8 cellular contexts compared by ENCODE assay signal in genomic region chr11:69000831-69001245, GRCh38. TPM values are rescaled to one million over a fixed set of nuclear protein-coding genes. Genes with fewer than 3 reads are reported as not detected.
DNase-seq lines count a peak whose midpoint lies in the region; ATAC-seq, FAIRE-seq and TF ChIP-seq lines count a peak whose summit lies in the region.

No MANE protein-coding gene starts in this region.

- no peaks in the 10 kb centered on the region for H3K79me2 ChIP-seq in H1 (ENCODE audit: control insufficient read depth in 1 of 2, insufficient read depth in 2 of 2, low read length in 2 of 2)

- H2BK12ac ChIP-seq in H1 (ENCODE audit: low read depth, low read length), result no peak overlapping the region

- no peak overlapping the region for H2BK5ac ChIP-seq in H1 (ENCODE audit: low read depth, low read length)

- TF ChIP-seq POLR2A in H1 (IDR thresholded peaks at IDR 0.05; ENCODE audit: control extremely low read depth in 1 of 2, low read depth in 2 of 2, low read length in 2 of 2), result no peak

- intact Hi-C loops in activated T-helper 1 cell treated with anti-CD3 and anti-CD28 coated beads, Interleukin-12 subunit alpha, Interleukin-12 subunit beta, Interleukin-2, Interleukin-4 antibody, amounts not matched to agents 30 ng/mL and 10 ng/mL and 1 ng/mL, durations not matched to agents 14 hours and 24 hours and 36 hours (cut with micrococcal nuclease), result no loop called here

- H3K27ac ChIP-seq in H1 (ENCODE audit: low read depth, low read length), result no peak overlapping the region
- H3K27ac ChIP-seq in muscle layer of duodenum (ENCODE audit: low read length), result peak overlapping the region; percentile 45

- H3K18ac ChIP-seq in H1 (ENCODE audit: extremely low read depth, low read length), result no peak overlapping the region

- H3K9me3 Mint-ChIP-seq in activated CD8-positive, alpha-beta memory T cell treated with anti-CD3 and anti-CD28 coated beads, Interleukin-2, amount 10 ng/mL, durations not matched to agents 7 days and 5 days (ENCODE audit: low read depth), result no peaks in the 10 kb centered on the region
- no peaks in the 10 kb centered on the region for H3K9me3 Mint-ChIP-seq in activated T-helper 1 cell treated with anti-CD3 and anti-CD28 coated beads, Interleukin-12 subunit alpha, Interleukin-12 subunit beta, Interleukin-2, Interleukin-4 antibody, amounts not matched to agents 30 ng/mL and 10 ng/mL and 1 ng/mL, durations not matched to agents 14 hours and 24 hours and 36 hours

- POLR2A ChIA-PET in H1 (lab: Charles Lee; ENCODE audit: partially characterized antibody), result interaction anchor here (1.3 to 2.5 kb wide), 2 partner anchors 11 to 49 kb away, joined by 6 to 9 read pairs; partner anchors contain the start of gene TPCN2

- peak in 2 of 3 experiments; percentile 28 to 42; a peak in 2 of 4 replicates for TF ChIP-seq CTCF in H1 (IDR thresholded peaks at IDR 0.05; ENCODE audit: control extremely low read depth in 1 of 3, insufficient read depth in 1 of 3, low read depth in 1 of 3, low read length in 3 of 3)

- no peak overlapping the region for H2BK15ac ChIP-seq in H1 (ENCODE audit: low read length)

- H3K14ac ChIP-seq in H1 (ENCODE audit: insufficient read length), result no peak overlapping the region

- H3K4me1 ChIP-seq in H1 (replicated peaks in 1 of 4; ENCODE audit: control insufficient read depth in 3 of 4, insufficient read depth in 4 of 4, low read length in 3 of 4), result peaks cover 0 to 2% (median 1%) of the 10 kb centered on the region in 4 experiments; a peak in 2 of 7 replicates
- H3K4me1 ChIP-seq in muscle layer of duodenum (ENCODE audit: control insufficient read depth in 1 of 2, insufficient read depth in 2 of 2, low read length in 2 of 2), result peaks cover 9 to 72% of the 10 kb centered on the region in 2 donors

- no peak overlapping the region for H4K8ac ChIP-seq in H1 (ENCODE audit: extremely low read depth, insufficient read depth, low read length)

- H3K9me3 ChIP-seq in H1 (ENCODE audit: insufficient read depth in 2 of 2, low read depth in 1 of 2, low read length in 1 of 2) (no peaks in the 10 kb centered on the region), muscle layer of duodenum (ENCODE audit: control insufficient read depth in 1 of 2, low read length in 2 of 2) (no peaks in the 10 kb centered on the region)

- H2AK5ac ChIP-seq in H1 (ENCODE audit: low read depth, low read length), result no peak overlapping the region

- FAIRE-seq in H1 (lab: Jason Lieb, UNC), result no peak

- no peak overlapping the region for H4K5ac ChIP-seq in H1 (ENCODE audit: insufficient read length, low read depth, low read length)

- no peak for TF ChIP-seq EP300 in H1 (IDR thresholded peaks at IDR 0.05; ENCODE audit: borderline replicate concordance in 1 of 2, low read depth in 2 of 2, low read length in 2 of 2)

- no peak overlapping the region for H3K4me3 Mint-ChIP-seq in activated CD8-positive, alpha-beta memory T cell treated with anti-CD3 and anti-CD28 coated beads, Interleukin-2, amount 10 ng/mL, durations not matched to agents 7 days and 5 days
- no peak overlapping the region for H3K4me3 Mint-ChIP-seq in activated T-helper 1 cell treated with anti-CD3 and anti-CD28 coated beads, Interleukin-12 subunit alpha, Interleukin-12 subunit beta, Interleukin-2, Interleukin-4 antibody, amounts not matched to agents 30 ng/mL and 10 ng/mL and 1 ng/mL, durations not matched to agents 14 hours and 24 hours and 36 hours

- peak; percentile 41 for DNase-seq in Ammon's horn (ENCODE audit: low spot score)
- DNase-seq in NCI-H1694 treated with DMSO at 0.1 percent for 48 hours (lab: John Stamatoyannopoulos, UW), result peak; percentile 43
- DNase-seq in H1 (ENCODE audit: low read depth in 1 of 2, low spot score in 2 of 2), result no peak
- no peak for DNase-seq in NCI-H1417 (lab: John Stamatoyannopoulos, UW)
- DNase-seq in activated CD8-positive, alpha-beta memory T cell treated with anti-CD3 and anti-CD28 coated beads, Interleukin-2, amount 10 ng/mL, durations not matched to agents 7 days and 5 days, result no peak
- DNase-seq in activated T-helper 1 cell treated with anti-CD3 and anti-CD28 coated beads, Interleukin-12 subunit alpha, Interleukin-12 subunit beta, Interleukin-2, Interleukin-4 antibody, amounts not matched to agents 30 ng/mL and 10 ng/mL and 1 ng/mL, durations not matched to agents 14 hours and 24 hours and 36 hours (ENCODE audit: low spot score), result no peak

- H2BK120ac ChIP-seq in H1 (replicated peaks; ENCODE audit: low read depth, low read length), result no peak overlapping the region

- H3K27ac Mint-ChIP-seq in activated CD8-positive, alpha-beta memory T cell treated with anti-CD3 and anti-CD28 coated beads, Interleukin-2, amount 10 ng/mL, durations not matched to agents 7 days and 5 days, result no peak overlapping the region
- no peak overlapping the region for H3K27ac Mint-ChIP-seq in activated T-helper 1 cell treated with anti-CD3 and anti-CD28 coated beads, Interleukin-12 subunit alpha, Interleukin-12 subunit beta, Interleukin-2, Interleukin-4 antibody, amounts not matched to agents 30 ng/mL and 10 ng/mL and 1 ng/mL, durations not matched to agents 14 hours and 24 hours and 36 hours

- WGBS in H1 (ENCODE audit: extremely low coverage in 1 of 2, insufficient coverage in 1 of 2, insufficient read length in 1 of 2, insufficient replicate concordance in 2 of 2, low coverage in 1 of 2, low lambda C conversion rate in 2 of 2, missing lambda C conversion rate in 1 of 2), 2 experiments, result 91% methylated on average over 7 of the region's 8 CpGs; no CpG with 5 or more reads in 1 of the 2 experiments

- H4K91ac ChIP-seq in H1 (replicated peaks; ENCODE audit: insufficient read length, low read length), result no peak overlapping the region

- peaks cover 3% of the 10 kb centered on the region for H3K27me3 Mint-ChIP-seq in activated CD8-positive, alpha-beta memory T cell treated with anti-CD3 and anti-CD28 coated beads, Interleukin-2, amount 10 ng/mL, durations not matched to agents 7 days and 5 days
- peaks cover 4% of the 10 kb centered on the region for H3K27me3 Mint-ChIP-seq in activated T-helper 1 cell treated with anti-CD3 and anti-CD28 coated beads, Interleukin-12 subunit alpha, Interleukin-12 subunit beta, Interleukin-2, Interleukin-4 antibody, amounts not matched to agents 30 ng/mL and 10 ng/mL and 1 ng/mL, durations not matched to agents 14 hours and 24 hours and 36 hours (ENCODE audit: insufficient read depth)

- H3K27me3 ChIP-seq in H1 (replicated peaks in 1 of 4; ENCODE audit: control insufficient read depth in 3 of 4, extremely low read depth in 1 of 4, insufficient read depth in 3 of 4, low read length in 3 of 4), result no peaks in the 10 kb centered on the region
- no peaks in the 10 kb centered on the region for H3K27me3 ChIP-seq in muscle layer of duodenum (ENCODE audit: low read depth, low read length)

- no peak overlapping the region for H3K23ac ChIP-seq in H1 (ENCODE audit: insufficient read length)

- H3K36me3 Mint-ChIP-seq in activated CD8-positive, alpha-beta memory T cell treated with anti-CD3 and anti-CD28 coated beads, Interleukin-2, amount 10 ng/mL, durations not matched to agents 7 days and 5 days, result no peaks in the 10 kb centered on the region
- no peaks in the 10 kb centered on the region for H3K36me3 Mint-ChIP-seq in activated T-helper 1 cell treated with anti-CD3 and anti-CD28 coated beads, Interleukin-12 subunit alpha, Interleukin-12 subunit beta, Interleukin-2, Interleukin-4 antibody, amounts not matched to agents 30 ng/mL and 10 ng/mL and 1 ng/mL, durations not matched to agents 14 hours and 24 hours and 36 hours (ENCODE audit: low read depth)

- H3K36me3 ChIP-seq in H1 (ENCODE audit: control insufficient read depth in 2 of 4, insufficient read depth in 4 of 4, low read length in 3 of 4), result no peaks in the 10 kb centered on the region; a peak in 1 of 8 replicates
- peaks cover 18 to 19% of the 10 kb centered on the region in 2 donors for H3K36me3 ChIP-seq in muscle layer of duodenum (ENCODE audit: control insufficient read depth in 1 of 2, insufficient read depth in 2 of 2, low read length in 2 of 2)

- H3K9ac ChIP-seq in H1 (replicated peaks in 1 of 4; ENCODE audit: extremely low read depth in 1 of 4, low read depth in 3 of 4, low read length in 3 of 4), result no peak overlapping the region

- no peaks in the 10 kb centered on the region for H3K79me1 ChIP-seq in H1 (ENCODE audit: low read depth, low read length)

- H3K4me2 ChIP-seq in H1 (ENCODE audit: insufficient read depth in 1 of 2, low read depth in 2 of 2, low read length in 2 of 2), result no peak overlapping the region

- CTCF ChIA-PET in H1 (lab: Charles Lee; ENCODE audit: partially characterized antibody), result interaction anchor here (0.9 to 3.2 kb wide), 8 partner anchors 10 to 50 kb away, joined by 3 to 8 read pairs (median 4); partner anchors contain the start of gene MRGPRD
- CTCF ChIA-PET in activated CD8-positive, alpha-beta memory T cell treated with anti-CD3 and anti-CD28 coated beads, Interleukin-2, amount 10 ng/mL, durations not matched to agents 7 days and 5 days (lab: Charles Lee), result no interaction called here

- no peak overlapping the region for H3K56ac ChIP-seq in H1 (replicated peaks; ENCODE audit: insufficient read length, low read depth, low read length)

- no peak overlapping the region for H3K4ac ChIP-seq in H1 (replicated peaks; ENCODE audit: insufficient read length, low read depth, low read length)

- peaks cover 3% of the 10 kb centered on the region for H3K4me1 Mint-ChIP-seq in activated CD8-positive, alpha-beta memory T cell treated with anti-CD3 and anti-CD28 coated beads, Interleukin-2, amount 10 ng/mL, durations not matched to agents 7 days and 5 days
- H3K4me1 Mint-ChIP-seq in activated T-helper 1 cell treated with anti-CD3 and anti-CD28 coated beads, Interleukin-12 subunit alpha, Interleukin-12 subunit beta, Interleukin-2, Interleukin-4 antibody, amounts not matched to agents 30 ng/mL and 10 ng/mL and 1 ng/mL, durations not matched to agents 14 hours and 24 hours and 36 hours (ENCODE audit: low read depth), result no peaks in the 10 kb centered on the region

- no peak overlapping the region for H2BK20ac ChIP-seq in H1 (ENCODE audit: low read length)

- ATAC-seq in GM19455 (IDR thresholded peaks at IDR 0.05; ENCODE audit: unreplicated experiment), result no peak
- ATAC-seq in activated CD8-positive, alpha-beta memory T cell treated with anti-CD3 and anti-CD28 coated beads, Interleukin-2, amount 10 ng/mL, durations not matched to agents 7 days and 5 days, result no peak

- no peaks in the 10 kb centered on the region for H4K20me1 ChIP-seq in H1 (replicated peaks in 1 of 2; ENCODE audit: control insufficient read depth in 1 of 2, insufficient read depth in 2 of 2, low read length in 2 of 2)

- H2AFZ ChIP-seq in H1 (ENCODE audit: low read length), result no peak overlapping the region

- peak in 1 of 2 experiments; percentile 21; a peak in 2 of 4 replicates for TF ChIP-seq RAD21 in H1 (IDR thresholded peaks at IDR 0.05 in 1 of 2, conservative IDR thresholded peaks at IDR 0.05 in 1 of 2; ENCODE audit: low read depth in 2 of 2, low read length in 2 of 2)

- H3K23me2 ChIP-seq in H1 (ENCODE audit: low read depth, low read length), result no peaks in the 10 kb centered on the region

- no peak overlapping the region; a peak in 1 of 8 replicates for H3K4me3 ChIP-seq in H1 (ENCODE audit: extremely low read depth in 1 of 4, insufficient read depth in 2 of 4, low read depth in 3 of 4, low read length in 4 of 4)
- peak overlapping the region in 1 of 2 donors; percentile 23 for H3K4me3 ChIP-seq in muscle layer of duodenum (ENCODE audit: low read depth in 1 of 2, low read length in 2 of 2)

RNA-seq across cellular contexts. Expression of gene MRGPRF, which starts 12.2 kb away (rescaled TPM):
- total RNA-seq in H1 (2021; fragmentation: NEBNext Ultra II Directional; extraction: Animal tissue kit (Norgen Biotek cat#: 25700)), result 11.0 and 11.9 TPM in 2 replicates
- 7.5 and 12.2 TPM in 2 replicates for polyA plus RNA-seq in H1 (2011; rRNA removed)
- polyA plus RNA-seq in H1 (2011; cell fraction: cytosol; rRNA removed), result 7.1 TPM
- polyA plus RNA-seq in H1 (2011; cell fraction: nucleus; rRNA removed), result 7.9 TPM
- 6.8 to 11.3 TPM (median 8.2 TPM) in 4 replicates for polyA plus RNA-seq in H1 (2012, experiment 1 of 2)
- 13.9 TPM for polyA plus RNA-seq in H1 (2012, experiment 2 of 2)
- polyA plus RNA-seq in H1 (2013, experiment 1 of 2), result 11.8 TPM
- polyA plus RNA-seq in H1 (2013, experiment 2 of 2), result 12.8 TPM
- polyA minus RNA-seq in H1 (2011; rRNA and poly(A)+ RNA removed), result 4.3 and 5.4 TPM in 2 replicates
- 6.4 TPM for polyA minus RNA-seq in H1 (2011; cell fraction: cytosol; rRNA and poly(A)+ RNA removed)
- 7.7 TPM for polyA minus RNA-seq in H1 (2011; cell fraction: nucleus; rRNA and poly(A)+ RNA removed)
- not detected for total RNA-seq in activated CD8-positive, alpha-beta memory T cell treated with anti-CD3 and anti-CD28 coated beads, Interleukin-2, amount 10 ng/mL, durations not matched to agents 7 days and 5 days
- total RNA-seq in activated T-helper 1 cell treated with anti-CD3 and anti-CD28 coated beads, Interleukin-12 subunit alpha, Interleukin-12 subunit beta, Interleukin-2, Interleukin-4 antibody, amounts not matched to agents 30 ng/mL and 10 ng/mL and 1 ng/mL, durations not matched to agents 14 hours and 24 hours and 36 hours, result not detected in 2 replicates

RNA-seq across cellular contexts. Expression of gene MRGPRD, which starts 20.1 kb away (rescaled TPM):
- not detected in 2 replicates for total RNA-seq in H1 (2021; fragmentation: NEBNext Ultra II Directional; extraction: Animal tissue kit (Norgen Biotek cat#: 25700))
- polyA plus RNA-seq in H1 (2011; rRNA removed), result not detected in 2 replicates
- not detected for polyA plus RNA-seq in H1 (2011; cell fraction: cytosol; rRNA removed)
- polyA plus RNA-seq in H1 (2011; cell fraction: nucleus; rRNA removed), result not detected
- not detected in 4 replicates for polyA plus RNA-seq in H1 (2012, experiment 1 of 2)
- polyA plus RNA-seq in H1 (2012, experiment 2 of 2), result not detected
- polyA plus RNA-seq in H1 (2013, experiment 1 of 2), result not detected
- polyA plus RNA-seq in H1 (2013, experiment 2 of 2), result not detected
- polyA minus RNA-seq in H1 (2011; rRNA and poly(A)+ RNA removed), result 0.24 TPM in 1 of 2 replicates, not detected in the other
- not detected for polyA minus RNA-seq in H1 (2011; cell fraction: cytosol; rRNA and poly(A)+ RNA removed)
- not detected for polyA minus RNA-seq in H1 (2011; cell fraction: nucleus; rRNA and poly(A)+ RNA removed)
- not detected for total RNA-seq in activated CD8-positive, alpha-beta memory T cell treated with anti-CD3 and anti-CD28 coated beads, Interleukin-2, amount 10 ng/mL, durations not matched to agents 7 days and 5 days
- total RNA-seq in activated T-helper 1 cell treated with anti-CD3 and anti-CD28 coated beads, Interleukin-12 subunit alpha, Interleukin-12 subunit beta, Interleukin-2, Interleukin-4 antibody, amounts not matched to agents 30 ng/mL and 10 ng/mL and 1 ng/mL, durations not matched to agents 14 hours and 24 hours and 36 hours, result not detected in 2 replicates

RNA-seq across cellular contexts. Expression of gene TPCN2, which starts 47.9 kb away (rescaled TPM):
- 16.3 and 18.6 TPM in 2 replicates for total RNA-seq in H1 (2021; fragmentation: NEBNext Ultra II Directional; extraction: Animal tissue kit (Norgen Biotek cat#: 25700))
- 9.7 and 16.8 TPM in 2 replicates for polyA plus RNA-seq in H1 (2011; rRNA removed)
- polyA plus RNA-seq in H1 (2011; cell fraction: cytosol; rRNA removed), result 10.5 TPM
- 68.1 TPM for polyA plus RNA-seq in H1 (2011; cell fraction: nucleus; rRNA removed)
- 9.3 to 14.4 TPM (median 12.9 TPM) in 4 replicates for polyA plus RNA-seq in H1 (2012, experiment 1 of 2)
- 9.0 TPM for polyA plus RNA-seq in H1 (2012, experiment 2 of 2)
- polyA plus RNA-seq in H1 (2013, experiment 1 of 2), result 15.5 TPM
- polyA plus RNA-seq in H1 (2013, experiment 2 of 2), result 14.1 TPM
- polyA minus RNA-seq in H1 (2011; rRNA and poly(A)+ RNA removed), result 12.6 and 14.2 TPM in 2 replicates
- 8.7 TPM for polyA minus RNA-seq in H1 (2011; cell fraction: cytosol; rRNA and poly(A)+ RNA removed)
- polyA minus RNA-seq in H1 (2011; cell fraction: nucleus; rRNA and poly(A)+ RNA removed), result 23.8 TPM
- 10 to 100 TPM; 15.3 to 20.6 TPM for total RNA-seq in activated CD8-positive, alpha-beta memory T cell treated with anti-CD3 and anti-CD28 coated beads, Interleukin-2, amount 10 ng/mL, durations not matched to agents 7 days and 5 days
- 17.4 and 19.2 TPM in 2 replicates for total RNA-seq in activated T-helper 1 cell treated with anti-CD3 and anti-CD28 coated beads, Interleukin-12 subunit alpha, Interleukin-12 subunit beta, Interleukin-2, Interleukin-4 antibody, amounts not matched to agents 30 ng/mL and 10 ng/mL and 1 ng/mL, durations not matched to agents 14 hours and 24 hours and 36 hours

Comparison
In these comparisons a context has a peak if more than half of its experiments do, and no peak if none do; other contexts are left out.
1. DNase-seq: peak in Ammon's horn (single experiment) and NCI-H1694 treated with DMSO at 0.1 percent for 48 hours (single experiment); none in H1 (0 of 2), NCI-H1417 (0 of 3), activated CD8-positive, alpha-beta memory T cell treated with anti-CD3 and anti-CD28 coated beads, Interleukin-2, amount 10 ng/mL, durations not matched to agents 7 days and 5 days (single experiment) and activated T-helper 1 cell treated with anti-CD3 and anti-CD28 coated beads, Interleukin-12 subunit alpha, Interleukin-12 subunit beta, Interleukin-2, Interleukin-4 antibody, amounts not matched to agents 30 ng/mL and 10 ng/mL and 1 ng/mL, durations not matched to agents 14 hours and 24 hours and 36 hours (single experiment).
2. RNA of gene MRGPRF, which starts 12.2 kb away (total RNA-seq): 11.0 to 11.9 TPM in H1; not detected in activated CD8-positive, alpha-beta memory T cell treated with anti-CD3 and anti-CD28 coated beads, Interleukin-2, amount 10 ng/mL, durations not matched to agents 7 days and 5 days and not detected in activated T-helper 1 cell treated with anti-CD3 and anti-CD28 coated beads, Interleukin-12 subunit alpha, Interleukin-12 subunit beta, Interleukin-2, Interleukin-4 antibody, amounts not matched to agents 30 ng/mL and 10 ng/mL and 1 ng/mL, durations not matched to agents 14 hours and 24 hours and 36 hours; every median in the first group is over 10 times any median in the second.